In the genomic region with DNA sequence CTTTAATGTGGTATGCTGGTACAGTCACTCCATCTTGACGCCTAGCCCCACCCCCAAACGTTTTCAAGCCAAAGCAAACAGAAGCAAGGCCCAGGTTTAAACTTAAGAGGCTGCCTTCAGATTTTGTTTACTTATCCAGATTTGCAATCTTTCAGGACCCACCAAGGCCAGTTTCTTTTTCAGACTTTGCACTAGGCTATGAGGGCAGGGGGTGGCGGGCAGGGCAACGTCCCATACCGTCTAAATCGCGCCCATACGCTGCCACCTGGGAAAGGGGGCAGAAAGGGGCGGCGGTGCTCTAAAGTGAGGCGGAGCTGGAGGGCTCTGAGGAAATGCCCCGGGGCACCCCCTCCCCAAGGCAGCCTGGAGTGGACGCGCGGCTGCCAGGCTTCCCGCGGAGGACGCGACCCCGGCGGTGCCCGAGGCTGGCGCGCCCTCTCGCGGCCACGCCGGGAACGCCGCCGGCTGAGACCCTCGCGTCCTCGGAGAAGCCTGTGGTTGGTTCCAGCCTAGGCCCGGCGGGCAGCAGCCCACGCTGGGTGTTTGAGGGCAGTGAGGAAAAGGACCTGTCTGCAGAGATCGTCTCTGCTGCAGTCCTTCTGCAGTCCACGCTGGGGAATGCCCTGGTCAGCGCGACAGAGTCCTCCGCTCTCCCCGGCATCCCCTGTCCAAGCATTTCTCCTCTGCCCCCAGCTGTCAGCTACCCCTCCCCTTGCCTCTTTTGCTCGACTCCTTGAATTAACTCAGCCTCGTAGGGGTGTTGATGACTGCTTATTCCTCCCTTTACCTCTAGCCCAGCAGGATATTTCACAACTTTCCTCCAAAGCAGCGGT, we compare ENCODE assay signal across 8 cellular contexts.
A peak's percentile ranks its signal among the peaks of the same experiment; 100 is the strongest.
DNase-seq lines count a peak whose midpoint lies in the region; ATAC-seq lines count a peak whose summit lies in the region.

No MANE protein-coding gene starts in this region.

- peak overlapping the region in 2 of 4 donors; percentile 67 to 81 for H3K4me3 Mint-ChIP-seq in CD4-positive, CD25-positive, alpha-beta regulatory T cell
- H3K4me3 Mint-ChIP-seq in activated naive CD4-positive, alpha-beta T cell treated with anti-CD3 and anti-CD28 coated beads, Interleukin-2, amount 50 U/mL, for 24 hours: peak overlapping the region; percentile 77

- peaks cover 0 to 13% (median 8%) of the 10 kb centered on the region in 4 donors for H3K4me1 Mint-ChIP-seq in CD4-positive, CD25-positive, alpha-beta regulatory T cell
- peaks cover 6% of the 10 kb centered on the region for H3K4me1 Mint-ChIP-seq in activated naive CD4-positive, alpha-beta T cell treated with anti-CD3 and anti-CD28 coated beads, Interleukin-2, amount 50 U/mL, for 24 hours

- H3K27ac ChIP-seq in CD4-positive, CD25-positive, alpha-beta regulatory T cell (ENCODE audit: insufficient read depth, low read length, poor library complexity, severe bottlenecking): no peak overlapping the region
- peak overlapping the region; percentile 55 for H3K27ac ChIP-seq in SJSA1

- H3K4me1 ChIP-seq in CD4-positive, CD25-positive, alpha-beta regulatory T cell (ENCODE audit: control insufficient read depth, insufficient read depth, low read length, poor library complexity, severe bottlenecking): peaks cover 12% of the 10 kb centered on the region
- H3K4me1 ChIP-seq in SJSA1 (replicated peaks): peaks cover 15% of the 10 kb centered on the region

- peaks cover 12% of the 10 kb centered on the region for H3K27me3 ChIP-seq in CD4-positive, CD25-positive, alpha-beta regulatory T cell (ENCODE audit: control insufficient read depth, insufficient read depth, low read length)
- no peaks in the 10 kb centered on the region for H3K27me3 ChIP-seq in SJSA1 (replicated peaks)

- peaks cover 2 to 4% of the 10 kb centered on the region in 2 experiments for H3K9me3 ChIP-seq in CD4-positive, CD25-positive, alpha-beta regulatory T cell (ENCODE audit: control insufficient read depth in 2 of 2, low read length in 2 of 2)
- no peaks in the 10 kb centered on the region for H3K9me3 ChIP-seq in SJSA1 (replicated peaks)

- H3K36me3 Mint-ChIP-seq in CD4-positive, CD25-positive, alpha-beta regulatory T cell: no peaks in the 10 kb centered on the region
- H3K36me3 Mint-ChIP-seq in activated naive CD4-positive, alpha-beta T cell treated with anti-CD3 and anti-CD28 coated beads, Interleukin-2, amount 50 U/mL, for 24 hours: no peaks in the 10 kb centered on the region

- ATAC-seq in CD4-positive, CD25-positive, alpha-beta regulatory T cell (ENCODE audit: low read depth in 2 of 2): peak; percentile 59 to 66
- ATAC-seq in HG03354 (IDR thresholded peaks at IDR 0.05; ENCODE audit: poor library complexity, severe bottlenecking, unreplicated experiment): peak; percentile 49
- peak; percentile 92 for ATAC-seq in left ventricle myocardium superior
- peak; percentile 79 for ATAC-seq in sciatic nerve
- no peak for ATAC-seq in HG03175 (IDR thresholded peaks at IDR 0.05; ENCODE audit: unreplicated experiment)
- ATAC-seq in HG02642 (IDR thresholded peaks at IDR 0.05; ENCODE audit: poor library complexity, unreplicated experiment): no peak

- no peaks in the 10 kb centered on the region for H3K9me3 Mint-ChIP-seq in CD4-positive, CD25-positive, alpha-beta regulatory T cell
- no peaks in the 10 kb centered on the region for H3K9me3 Mint-ChIP-seq in activated naive CD4-positive, alpha-beta T cell treated with anti-CD3 and anti-CD28 coated beads, Interleukin-2, amount 50 U/mL, for 24 hours

- peaks cover 32% of the 10 kb centered on the region for H3K27me3 Mint-ChIP-seq in CD4-positive, CD25-positive, alpha-beta regulatory T cell
- H3K27me3 Mint-ChIP-seq in activated naive CD4-positive, alpha-beta T cell treated with anti-CD3 and anti-CD28 coated beads, Interleukin-2, amount 50 U/mL, for 24 hours: no peaks in the 10 kb centered on the region

- H3K27ac Mint-ChIP-seq in CD4-positive, CD25-positive, alpha-beta regulatory T cell: peak overlapping the region in 1 of 3 donors; percentile 69
- H3K27ac Mint-ChIP-seq in activated naive CD4-positive, alpha-beta T cell treated with anti-CD3 and anti-CD28 coated beads, Interleukin-2, amount 50 U/mL, for 24 hours: no peak overlapping the region

- no peaks in the 10 kb centered on the region for H3K36me3 ChIP-seq in CD4-positive, CD25-positive, alpha-beta regulatory T cell (ENCODE audit: control insufficient read depth, insufficient read depth, low read length)
- H3K36me3 ChIP-seq in SJSA1: no peaks in the 10 kb centered on the region

- H3K4me3 ChIP-seq in CD4-positive, CD25-positive, alpha-beta regulatory T cell (ENCODE audit: low read depth, low read length): no peak overlapping the region
- H3K4me3 ChIP-seq in SJSA1: peak overlapping the region; percentile 37

- peak; percentile 15 to 39 (median 21) for DNase-seq in CD4-positive, CD25-positive, alpha-beta regulatory T cell
- DNase-seq in SJSA1 (ENCODE audit: low read depth in 1 of 2, low spot score in 2 of 2) (peak; percentile 60 to 73), left ventricle myocardium superior (peak; percentile 75), sciatic nerve (ENCODE audit: low spot score) (peak; percentile 74)

- intact Hi-C loops in left ventricle myocardium superior (cut with micrococcal nuclease): no loop called here
- intact Hi-C loops in sciatic nerve (cut with DNase I): loop anchor here (10.0 kb wide), 1 partner anchor 338 kb away; no protein-coding TSS in a partner anchor

Comparison
In these comparisons a context has a peak if more than half of its experiments do, and no peak if none do; other contexts are left out.
1. ATAC-seq: peak in CD4-positive, CD25-positive, alpha-beta regulatory T cell (2 of 2), HG03354 (single experiment), left ventricle myocardium superior (single experiment) and sciatic nerve (single experiment); none in HG03175 (single experiment) and HG02642 (single experiment).
2. DNase-seq: peak in every context shown above with its lines; median percentile 75 in left ventricle myocardium superior; 74 in sciatic nerve; 66 in SJSA1; 21 in CD4-positive, CD25-positive, alpha-beta regulatory T cell.